ENCODE assay signal across 14 cellular contexts in the genomic region with DNA sequence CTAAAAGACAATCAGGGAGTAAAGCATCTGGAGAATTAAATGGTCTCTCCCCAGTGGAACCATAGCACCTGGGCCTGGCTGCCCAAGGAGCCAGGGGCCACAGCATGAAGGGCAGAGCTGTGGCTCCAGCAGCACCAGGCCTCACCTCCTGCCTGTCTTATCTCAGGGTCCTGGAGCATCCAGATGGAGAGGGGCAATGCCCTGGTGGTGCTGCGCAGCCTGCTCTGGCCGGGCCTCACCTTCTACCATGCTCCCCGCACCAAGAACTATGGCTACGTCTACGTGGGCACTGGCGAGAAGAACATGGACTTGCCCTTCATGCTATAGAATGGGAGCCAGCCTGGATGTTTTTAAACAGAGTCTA. TPM values are rescaled to one million over a fixed set of nuclear protein-coding genes. Genes with fewer than 3 reads are reported as not detected.
DNase-seq lines count a peak whose midpoint lies in the region; ATAC-seq and TF ChIP-seq lines count a peak whose summit lies in the region.
"Had no signal": no experiment of that assay in that cellular context is flagged by ENCODE, and none has a peak within 500 bp of the region (broad histone marks: within the 10 kb centered on the region; RNA-seq: fewer than 3 reads in every experiment).

No MANE protein-coding gene starts in this region.

- H3K27me3 Mint-ChIP-seq in MCF 10A (ENCODE audit: insufficient read depth, unreplicated experiment) (no peaks in the 10 kb centered on the region), T-helper 17 cell (no peaks in the 10 kb centered on the region)

- POLR2A ChIA-PET in MCF 10A (lab: Yijun Ruan, JAX), result interaction anchor here (0.6 to 10.0 kb wide), 6 partner anchors 10 to 389 kb away, joined by 3 to 80 read pairs (median 5); a partner anchor contains a TSS

- H3K27ac Mint-ChIP-seq in MCF 10A (ENCODE audit: low read depth, unreplicated experiment) (no peak overlapping the region), T-helper 17 cell (peak overlapping the region; percentile 49)

- H3K4me3 ChIP-seq in breast epithelium (no peak overlapping the region), esophagus squamous epithelium (no peak overlapping the region), subcutaneous abdominal adipose tissue (ENCODE audit: low read depth in 1 of 5, low read length in 5 of 5) (no peak overlapping the region)
- H3K4me3 ChIP-seq: colonic mucosa had no signal

- no peaks in the 10 kb centered on the region for H3K9me3 Mint-ChIP-seq in MCF 10A (ENCODE audit: unreplicated experiment)

- intact Hi-C loops in breast epithelium (cut with DNase I; ENCODE audit: low total_unique reads) (no loop called here), MCF 10A (cut with micrococcal nuclease) (no loop called here), esophagus squamous epithelium (cut with DNase I) (no loop called here)

- peak overlapping the region; percentile 70 to 81 for H3K27ac ChIP-seq in breast epithelium
- H3K27ac ChIP-seq in esophagus squamous epithelium, result peak overlapping the region; percentile 40 to 84 (median 73)
- peak overlapping the region; percentile 57 for H3K27ac ChIP-seq in subcutaneous abdominal adipose tissue (ENCODE audit: low read depth, low read length)

- no peak for TF ChIP-seq CTCF in breast epithelium (IDR thresholded peaks at IDR 0.05)
- no peak for TF ChIP-seq CTCF in MCF 10A (IDR thresholded peaks at IDR 0.05; ENCODE audit: unreplicated experiment)
- TF ChIP-seq CTCF in esophagus squamous epithelium (IDR thresholded peaks at IDR 0.05), result no peak

- H3K36me3 ChIP-seq in breast epithelium (no peaks in the 10 kb centered on the region), esophagus squamous epithelium (peaks cover 14 to 58% (median 22%) of the 10 kb centered on the region in 3 donors), subcutaneous abdominal adipose tissue (ENCODE audit: control insufficient read depth in 5 of 5, insufficient read depth in 5 of 5, low read length in 5 of 5) (peaks cover 0 to 48% (median 37%) of the 10 kb centered on the region in 5 donors)

- H3K4me3 Mint-ChIP-seq in MCF 10A (ENCODE audit: unreplicated experiment) (no peak overlapping the region), T-helper 17 cell (no peak overlapping the region)

- CTCF ChIA-PET in MCF 10A (lab: Yijun Ruan, JAX), result interaction anchor here (0.6 to 5.9 kb wide), 7 partner anchors 8 to 586 kb away, joined by 3 to 58 read pairs (median 8); a partner anchor contains a TSS

- H3K36me3 Mint-ChIP-seq in MCF 10A (ENCODE audit: insufficient read depth, unreplicated experiment) (peaks cover 41% of the 10 kb centered on the region), T-helper 17 cell (ENCODE audit: low read depth) (no peaks in the 10 kb centered on the region)

- no peaks in the 10 kb centered on the region for H3K27me3 ChIP-seq in breast epithelium
- no peaks in the 10 kb centered on the region for H3K27me3 ChIP-seq in esophagus squamous epithelium
- peaks cover 0 to 5% (median 0%) of the 10 kb centered on the region in 5 donors for H3K27me3 ChIP-seq in subcutaneous abdominal adipose tissue (ENCODE audit: control insufficient read depth in 5 of 5, insufficient read depth in 4 of 5, low read length in 5 of 5)
- H3K27me3 ChIP-seq: colonic mucosa had no signal

- H3K9me3 ChIP-seq in breast epithelium (no peaks in the 10 kb centered on the region), T-helper 17 cell (ENCODE audit: control insufficient read depth, low read length, poor library complexity, severe bottlenecking) (no peaks in the 10 kb centered on the region), esophagus squamous epithelium (no peaks in the 10 kb centered on the region), subcutaneous abdominal adipose tissue (ENCODE audit: control insufficient read depth in 5 of 5, low read length in 5 of 5) (no peaks in the 10 kb centered on the region)
- H3K9me3 ChIP-seq: colonic mucosa had no signal

- peaks cover 3 to 16% of the 10 kb centered on the region in 2 donors for H3K4me1 ChIP-seq in breast epithelium
- peaks cover 29 to 71% (median 39%) of the 10 kb centered on the region in 3 donors for H3K4me1 ChIP-seq in esophagus squamous epithelium
- peaks cover 13 to 68% (median 65%) of the 10 kb centered on the region in 5 donors for H3K4me1 ChIP-seq in subcutaneous abdominal adipose tissue (ENCODE audit: control insufficient read depth in 5 of 5, insufficient read depth in 5 of 5, low read length in 5 of 5)

- no peak for ATAC-seq in T-helper 17 cell

- BruUV-seq in MCF 10A (replicated peaks; lab: Mats Ljungman, UMichigan), result no TSS peak

- peaks cover 23% of the 10 kb centered on the region for H3K4me1 Mint-ChIP-seq in MCF 10A (ENCODE audit: insufficient read depth, unreplicated experiment)
- peaks cover 18% of the 10 kb centered on the region for H3K4me1 Mint-ChIP-seq in T-helper 17 cell

- TF ChIP-seq POLR2A in breast epithelium (IDR thresholded peaks at IDR 0.05) (no peak), esophagus squamous epithelium (IDR thresholded peaks at IDR 0.05) (no peak)

- DNase-seq in breast epithelium (ENCODE audit: low spot score in 2 of 2), result no peak
- no peak for DNase-seq in MCF 10A (ENCODE audit: unreplicated experiment)
- no peak for DNase-seq in T-helper 17 cell
- DNase-seq in esophagus squamous epithelium (lab: John Stamatoyannopoulos, UW), result no peak
- DNase-seq in retina, result no peak
- DNase-seq in NCI-H1694 (lab: John Stamatoyannopoulos, UW), result no peak
- no peak for DNase-seq in NCI-H1092 treated with DMSO at 0.1 percent for 48 hours (lab: John Stamatoyannopoulos, UW)
- DNase-seq: amygdala, Calu3, GF-D8, KG1 had no signal

- H3K9ac ChIP-seq in subcutaneous abdominal adipose tissue (ENCODE audit: low read length in 5 of 5), result no peak overlapping the region

- 94 to 97% methylated on average over 5 to 6 of the region's 6 CpGs for WGBS in esophagus squamous epithelium, 2 donors

RNA-seq across cellular contexts. Expression of a gene that starts 17.0 kb away (rescaled TPM):
- total RNA-seq in breast epithelium (10 to 100 TPM; 37.7 to 63.2 (median 40.6) TPM), MCF 10A (2022) (69.1 and 79.5 TPM in 2 replicates), T-helper 17 cell (10 to 100 TPM; 24.2 to 29.8 TPM), esophagus squamous epithelium (10 to 100 TPM; 43.7 to 57.4 (median 51.4) TPM)

RNA-seq across cellular contexts. Expression of a gene that starts 25.8 kb away (rescaled TPM):
- total RNA-seq in breast epithelium (not detected), MCF 10A (2022) (not detected in 2 replicates), T-helper 17 cell (under 1 TPM in 1 of 2 donors, not detected in 1; 0.29 TPM), esophagus squamous epithelium (under 1 TPM in 2 of 4 donors, not detected in 2; 0.15 to 0.38 TPM)
- total RNA-seq: colonic mucosa, esophagus mucosa had no signal

RNA-seq across cellular contexts. Expression of a gene that starts 35.0 kb away (rescaled TPM):
- total RNA-seq in breast epithelium (10 to 100 TPM; 33.4 to 53.0 (median 33.4) TPM), MCF 10A (2022) (21.2 and 21.6 TPM in 2 replicates), T-helper 17 cell (10 to 100 TPM; 17.1 to 30.5 TPM), esophagus squamous epithelium (10 to 100 TPM; 14.4 to 31.9 (median 22.7) TPM)

RNA-seq across cellular contexts. Expression of a gene that starts 41.5 kb away (rescaled TPM):
- total RNA-seq in breast epithelium, result 10 to 100 TPM; 41.4 to 58.0 (median 43.6) TPM
- total RNA-seq in MCF 10A (2022), result 277 and 311 TPM in 2 replicates
- total RNA-seq in T-helper 17 cell, result 10 to 100 TPM; 49.3 to 65.3 TPM
- 10 to 100 TPM; 24.3 to 52.4 (median 48.6) TPM for total RNA-seq in esophagus squamous epithelium
